Comparison of ENCODE assay signal across 36 cellular contexts in genomic region chr13:110953416-110953815, GRCh38.
"Had no signal": no experiment of that assay in that cellular context is flagged by ENCODE, and none has a peak within 500 bp of the region (broad histone marks: within the 10 kb centered on the region; RNA-seq: fewer than 3 reads in every experiment).

No MANE protein-coding gene starts in this region.

- ATAC-seq: activated T-cell treated with anti-CD3 and anti-CD28 coated beads, Interleukin-2, amount 50 U/mL, for 4 hours; Panc1; SK-N-SH treated with all-trans-retinoic acid at 6 μM for 48 hours had no signal

- H3K27me3 Mint-ChIP-seq: activated B cell treated with CpG ODN at 0.5 μM for 24 hours had no signal

- H3K27ac ChIP-seq: cardiac muscle cell, KMS-11, VCaP had no signal

- H3K4me3 Mint-ChIP-seq: activated B cell treated with CpG ODN at 0.5 μM for 24 hours; activated CD4-positive, alpha-beta memory T cell treated with anti-CD3 and anti-CD28 coated beads for 36 hours; activated naive CD8-positive, alpha-beta T cell treated with anti-CD3 and anti-CD28 coated beads for 36 hours; activated T-cell treated with anti-CD3 and anti-CD28 coated beads, Interleukin-2, amount 50 U/mL, for 4 hours; central memory CD8-positive, alpha-beta T cell had no signal

- H3K4me1 Mint-ChIP-seq: central memory CD8-positive, alpha-beta T cell had no signal

- H3K36me3 Mint-ChIP-seq: activated CD4-positive, alpha-beta memory T cell treated with anti-CD3 and anti-CD28 coated beads for 36 hours; activated naive CD8-positive, alpha-beta T cell treated with anti-CD3 and anti-CD28 coated beads for 36 hours had no signal

- H3K27me3 ChIP-seq: cardiac muscle cell had no signal

- H3K4me2 ChIP-seq: KMS-11 had no signal

- DNase-seq: activated B cell treated with CpG ODN at 0.5 μM for 24 hours; activated CD4-positive, alpha-beta memory T cell treated with anti-CD3 and anti-CD28 coated beads for 36 hours; activated CD4-positive, alpha-beta T cell treated with anti-CD3 and anti-CD28 coated beads for 4 hours; activated CD4-positive, alpha-beta T cell treated with anti-CD3 and anti-CD28 coated beads, Interleukin-2, amount 50 U/mL, for 1 hour; activated CD4-positive, CD25-positive, alpha-beta regulatory T cell treated with anti-CD3 and anti-CD28 coated beads, Interleukin-2, amount 50 U/mL, for 72 hours; activated CD8-positive, alpha-beta memory T cell treated with anti-CD3 and anti-CD28 coated beads, Interleukin-2, amount 50 U/mL, for 4 hours; activated effector memory CD4-positive, alpha-beta T cell treated with anti-CD3 and anti-CD28 coated beads, Interleukin-2, amount 50 U/mL, for 16 hours; activated naive CD4-positive, alpha-beta T cell; activated naive CD4-positive, alpha-beta T cell treated with anti-CD3 and anti-CD28 coated beads, Interleukin-2, amount 50 U/mL, for 16 hours; activated naive CD8-positive, alpha-beta T cell treated with anti-CD3 and anti-CD28 coated beads for 36 hours; activated T-cell treated with anti-CD3 and anti-CD28 coated beads for 4 hours; activated T-cell treated with anti-CD3 and anti-CD28 coated beads, Interleukin-2, amount 50 U/mL, for 4 hours; amniotic stem cell; aorta; MM.1S; MV-4-11; NCI-H1092; NCI-H146; NCI-H187 treated with DMSO at 0.1 percent for 48 hours; NCI-H2081; NCI-H2171 treated with DMSO at 0.1 percent for 48 hours; NCI-H226; NCI-H446 treated with DMSO at 0.1 percent for 48 hours; NCI-H524; NCI-H69; NCI-H82; SHP77 treated with DMSO at 0.1 percent for 48 hours; T-helper 1 cell; T-helper 2 cell; T-helper 9 cell had no signal

- H3K9me3 Mint-ChIP-seq: activated B cell treated with CpG ODN at 0.5 μM for 24 hours; activated CD4-positive, alpha-beta memory T cell treated with anti-CD3 and anti-CD28 coated beads for 36 hours; activated naive CD8-positive, alpha-beta T cell treated with anti-CD3 and anti-CD28 coated beads for 36 hours; activated T-cell treated with anti-CD3 and anti-CD28 coated beads, Interleukin-2, amount 50 U/mL, for 4 hours; central memory CD8-positive, alpha-beta T cell had no signal

- H3K27ac Mint-ChIP-seq: activated B cell treated with CpG ODN at 0.5 μM for 24 hours; activated naive CD8-positive, alpha-beta T cell treated with anti-CD3 and anti-CD28 coated beads for 36 hours had no signal

- H3K36me3 ChIP-seq: cardiac muscle cell had no signal

- H3K4me3 ChIP-seq: cardiac muscle cell had no signal

- H3K9ac ChIP-seq: KMS-11 had no signal
